ENCODE assay signal across 1 cellular context in the genomic region with DNA sequence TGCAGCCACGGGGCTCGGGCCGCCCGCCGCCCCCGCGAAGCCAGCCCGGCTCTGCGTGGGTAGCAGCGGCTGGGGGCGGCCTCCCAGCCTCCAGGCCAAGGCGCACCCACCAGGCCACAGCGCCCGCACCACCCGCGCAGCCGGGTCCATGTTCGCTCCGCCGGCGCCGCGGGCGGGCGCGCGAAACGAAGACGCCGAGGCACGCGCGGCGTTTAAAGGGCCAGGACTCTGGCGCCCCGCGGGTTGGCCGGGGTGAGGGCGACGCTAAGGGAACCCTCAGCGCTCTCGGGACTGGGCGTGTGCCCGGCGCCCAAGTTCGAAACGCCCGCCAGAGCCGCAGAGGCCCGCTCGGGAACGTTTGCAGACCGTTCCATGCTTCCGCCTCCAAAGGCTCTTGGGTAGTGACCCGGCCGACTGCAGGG.
TF ChIP-seq lines count a peak whose summit lies in the region.

A gene (minus strand): TSS at position 162 of the 422 bp plus-strand sequence. CDS start 12 bp downstream, at position 150.

TF ChIP-seq in HepG2, 621 proteins besides CTCF, POLR2A, EP300 and RAD21 (continued from another document and continues in another):
- TF ChIP-seq, protein P1, sequence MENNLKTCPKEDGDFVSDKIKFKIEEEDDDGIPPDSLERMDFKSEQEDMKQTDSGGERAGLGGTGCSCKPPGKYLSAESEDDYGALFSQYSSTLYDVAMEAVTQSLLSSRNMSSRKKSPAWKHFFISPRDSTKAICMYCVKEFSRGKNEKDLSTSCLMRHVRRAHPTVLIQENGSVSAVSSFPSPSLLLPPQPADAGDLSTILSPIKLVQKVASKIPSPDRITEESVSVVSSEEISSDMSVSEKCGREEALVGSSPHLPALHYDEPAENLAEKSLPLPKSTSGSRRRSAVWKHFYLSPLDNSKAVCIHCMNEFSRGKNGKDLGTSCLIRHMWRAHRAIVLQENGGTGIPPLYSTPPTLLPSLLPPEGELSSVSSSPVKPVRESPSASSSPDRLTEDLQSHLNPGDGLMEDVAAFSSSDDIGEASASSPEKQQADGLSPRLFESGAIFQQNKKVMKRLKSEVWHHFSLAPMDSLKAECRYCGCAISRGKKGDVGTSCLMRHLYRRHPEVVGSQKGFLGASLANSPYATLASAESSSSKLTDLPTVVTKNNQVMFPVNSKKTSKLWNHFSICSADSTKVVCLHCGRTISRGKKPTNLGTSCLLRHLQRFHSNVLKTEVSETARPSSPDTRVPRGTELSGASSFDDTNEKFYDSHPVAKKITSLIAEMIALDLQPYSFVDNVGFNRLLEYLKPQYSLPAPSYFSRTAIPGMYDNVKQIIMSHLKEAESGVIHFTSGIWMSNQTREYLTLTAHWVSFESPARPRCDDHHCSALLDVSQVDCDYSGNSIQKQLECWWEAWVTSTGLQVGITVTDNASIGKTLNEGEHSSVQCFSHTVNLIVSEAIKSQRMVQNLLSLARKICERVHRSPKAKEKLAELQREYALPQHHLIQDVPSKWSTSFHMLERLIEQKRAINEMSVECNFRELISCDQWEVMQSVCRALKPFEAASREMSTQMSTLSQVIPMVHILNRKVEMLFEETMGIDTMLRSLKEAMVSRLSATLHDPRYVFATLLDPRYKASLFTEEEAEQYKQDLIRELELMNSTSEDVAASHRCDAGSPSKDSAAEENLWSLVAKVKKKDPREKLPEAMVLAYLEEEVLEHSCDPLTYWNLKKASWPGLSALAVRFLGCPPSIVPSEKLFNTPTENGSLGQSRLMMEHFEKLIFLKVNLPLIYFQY (CRISPR knock-in tag; IDR thresholded peaks at IDR 0.05; ENCODE audit: borderline replicate concordance): peak; percentile 7; the same call in 1 of the 2 replicates
- peak; percentile 62 for TF ChIP-seq SRSF1 (optimal IDR thresholded peaks at IDR 0.05; ENCODE audit: low read depth, low read length)
- no peak for TF ChIP-seq JUND (CRISPR knock-in tag; IDR thresholded peaks at IDR 0.05)
- peak; percentile 55; the same call in 1 of the 2 replicates for TF ChIP-seq ATF7-NPFF (CRISPR knock-in tag; IDR thresholded peaks at IDR 0.05; ENCODE audit: low read depth)
- peak; percentile 87 for TF ChIP-seq YEATS4 (CRISPR knock-in tag; IDR thresholded peaks at IDR 0.05; ENCODE audit: borderline replicate concordance)
- no peak for TF ChIP-seq HHEX (CRISPR knock-in tag; IDR thresholded peaks at IDR 0.05)
- TF ChIP-seq, protein P2, sequence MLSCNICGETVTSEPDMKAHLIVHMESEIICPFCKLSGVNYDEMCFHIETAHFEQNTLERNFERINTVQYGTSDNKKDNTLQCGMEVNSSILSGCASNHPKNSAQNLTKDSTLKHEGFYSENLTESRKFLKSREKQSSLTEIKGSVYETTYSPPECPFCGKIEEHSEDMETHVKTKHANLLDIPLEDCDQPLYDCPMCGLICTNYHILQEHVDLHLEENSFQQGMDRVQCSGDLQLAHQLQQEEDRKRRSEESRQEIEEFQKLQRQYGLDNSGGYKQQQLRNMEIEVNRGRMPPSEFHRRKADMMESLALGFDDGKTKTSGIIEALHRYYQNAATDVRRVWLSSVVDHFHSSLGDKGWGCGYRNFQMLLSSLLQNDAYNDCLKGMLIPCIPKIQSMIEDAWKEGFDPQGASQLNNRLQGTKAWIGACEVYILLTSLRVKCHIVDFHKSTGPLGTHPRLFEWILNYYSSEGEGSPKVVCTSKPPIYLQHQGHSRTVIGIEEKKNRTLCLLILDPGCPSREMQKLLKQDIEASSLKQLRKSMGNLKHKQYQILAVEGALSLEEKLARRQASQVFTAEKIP (CRISPR knock-in tag; IDR thresholded peaks at IDR 0.05; ENCODE audit: borderline replicate concordance): no peak
- peak; percentile 62; the same call in 1 of the 3 replicates for TF ChIP-seq MXI1 (IDR thresholded peaks at IDR 0.05; ENCODE audit: borderline replicate concordance, low read depth, low read length)
- TF ChIP-seq, protein P3, sequence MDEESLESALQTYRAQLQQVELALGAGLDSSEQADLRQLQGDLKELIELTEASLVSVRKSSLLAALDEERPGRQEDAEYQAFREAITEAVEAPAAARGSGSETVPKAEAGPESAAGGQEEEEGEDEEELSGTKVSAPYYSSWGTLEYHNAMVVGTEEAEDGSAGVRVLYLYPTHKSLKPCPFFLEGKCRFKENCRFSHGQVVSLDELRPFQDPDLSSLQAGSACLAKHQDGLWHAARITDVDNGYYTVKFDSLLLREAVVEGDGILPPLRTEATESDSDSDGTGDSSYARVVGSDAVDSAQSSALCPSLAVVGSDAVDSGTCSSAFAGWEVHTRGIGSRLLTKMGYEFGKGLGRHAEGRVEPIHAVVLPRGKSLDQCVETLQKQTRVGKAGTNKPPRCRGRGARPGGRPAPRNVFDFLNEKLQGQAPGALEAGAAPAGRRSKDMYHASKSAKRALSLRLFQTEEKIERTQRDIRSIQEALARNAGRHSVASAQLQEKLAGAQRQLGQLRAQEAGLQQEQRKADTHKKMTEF (CRISPR knock-in tag; IDR thresholded peaks at IDR 0.05): no peak
- TF ChIP-seq, protein P4, sequence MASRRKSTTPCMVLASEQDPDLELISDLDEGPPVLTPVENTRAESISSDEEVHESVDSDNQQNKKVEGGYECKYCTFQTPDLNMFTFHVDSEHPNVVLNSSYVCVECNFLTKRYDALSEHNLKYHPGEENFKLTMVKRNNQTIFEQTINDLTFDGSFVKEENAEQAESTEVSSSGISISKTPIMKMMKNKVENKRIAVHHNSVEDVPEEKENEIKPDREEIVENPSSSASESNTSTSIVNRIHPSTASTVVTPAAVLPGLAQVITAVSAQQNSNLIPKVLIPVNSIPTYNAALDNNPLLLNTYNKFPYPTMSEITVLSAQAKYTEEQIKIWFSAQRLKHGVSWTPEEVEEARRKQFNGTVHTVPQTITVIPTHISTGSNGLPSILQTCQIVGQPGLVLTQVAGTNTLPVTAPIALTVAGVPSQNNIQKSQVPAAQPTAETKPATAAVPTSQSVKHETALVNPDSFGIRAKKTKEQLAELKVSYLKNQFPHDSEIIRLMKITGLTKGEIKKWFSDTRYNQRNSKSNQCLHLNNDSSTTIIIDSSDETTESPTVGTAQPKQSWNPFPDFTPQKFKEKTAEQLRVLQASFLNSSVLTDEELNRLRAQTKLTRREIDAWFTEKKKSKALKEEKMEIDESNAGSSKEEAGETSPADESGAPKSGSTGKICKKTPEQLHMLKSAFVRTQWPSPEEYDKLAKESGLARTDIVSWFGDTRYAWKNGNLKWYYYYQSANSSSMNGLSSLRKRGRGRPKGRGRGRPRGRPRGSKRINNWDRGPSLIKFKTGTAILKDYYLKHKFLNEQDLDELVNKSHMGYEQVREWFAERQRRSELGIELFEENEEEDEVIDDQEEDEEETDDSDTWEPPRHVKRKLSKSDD (CRISPR knock-in tag; IDR thresholded peaks at IDR 0.05; ENCODE audit: low read depth): peak; percentile 30; the same call in 1 of the 2 replicates
- TF ChIP-seq MAZ (IDR thresholded peaks at IDR 0.05; ENCODE audit: borderline replicate concordance, low read depth, low read length): no peak
- peak; percentile 65; the same call in 1 of the 2 replicates for TF ChIP-seq MAZ (CRISPR knock-in tag; IDR thresholded peaks at IDR 0.05; ENCODE audit: low read depth)
- TF ChIP-seq, protein P5, sequence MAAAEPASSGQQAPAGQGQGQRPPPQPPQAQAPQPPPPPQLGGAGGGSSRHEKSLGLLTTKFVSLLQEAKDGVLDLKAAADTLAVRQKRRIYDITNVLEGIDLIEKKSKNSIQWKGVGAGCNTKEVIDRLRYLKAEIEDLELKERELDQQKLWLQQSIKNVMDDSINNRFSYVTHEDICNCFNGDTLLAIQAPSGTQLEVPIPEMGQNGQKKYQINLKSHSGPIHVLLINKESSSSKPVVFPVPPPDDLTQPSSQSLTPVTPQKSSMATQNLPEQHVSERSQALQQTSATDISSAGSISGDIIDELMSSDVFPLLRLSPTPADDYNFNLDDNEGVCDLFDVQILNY (CRISPR knock-in tag; conservative IDR thresholded peaks at IDR 0.05): peak; percentile 61
- TF ChIP-seq AGO2 (optimal IDR thresholded peaks at IDR 0.05; ENCODE audit: low read depth, low read length): peak; percentile 77
- peak; percentile 73; the same call in 1 of the 2 replicates for TF ChIP-seq ZNF563 (CRISPR knock-in tag; IDR thresholded peaks at IDR 0.05)
- TF ChIP-seq EHMT2 (IDR thresholded peaks at IDR 0.05; ENCODE audit: borderline replicate concordance, low read depth, low read length): no peak
- TF ChIP-seq, protein P6, sequence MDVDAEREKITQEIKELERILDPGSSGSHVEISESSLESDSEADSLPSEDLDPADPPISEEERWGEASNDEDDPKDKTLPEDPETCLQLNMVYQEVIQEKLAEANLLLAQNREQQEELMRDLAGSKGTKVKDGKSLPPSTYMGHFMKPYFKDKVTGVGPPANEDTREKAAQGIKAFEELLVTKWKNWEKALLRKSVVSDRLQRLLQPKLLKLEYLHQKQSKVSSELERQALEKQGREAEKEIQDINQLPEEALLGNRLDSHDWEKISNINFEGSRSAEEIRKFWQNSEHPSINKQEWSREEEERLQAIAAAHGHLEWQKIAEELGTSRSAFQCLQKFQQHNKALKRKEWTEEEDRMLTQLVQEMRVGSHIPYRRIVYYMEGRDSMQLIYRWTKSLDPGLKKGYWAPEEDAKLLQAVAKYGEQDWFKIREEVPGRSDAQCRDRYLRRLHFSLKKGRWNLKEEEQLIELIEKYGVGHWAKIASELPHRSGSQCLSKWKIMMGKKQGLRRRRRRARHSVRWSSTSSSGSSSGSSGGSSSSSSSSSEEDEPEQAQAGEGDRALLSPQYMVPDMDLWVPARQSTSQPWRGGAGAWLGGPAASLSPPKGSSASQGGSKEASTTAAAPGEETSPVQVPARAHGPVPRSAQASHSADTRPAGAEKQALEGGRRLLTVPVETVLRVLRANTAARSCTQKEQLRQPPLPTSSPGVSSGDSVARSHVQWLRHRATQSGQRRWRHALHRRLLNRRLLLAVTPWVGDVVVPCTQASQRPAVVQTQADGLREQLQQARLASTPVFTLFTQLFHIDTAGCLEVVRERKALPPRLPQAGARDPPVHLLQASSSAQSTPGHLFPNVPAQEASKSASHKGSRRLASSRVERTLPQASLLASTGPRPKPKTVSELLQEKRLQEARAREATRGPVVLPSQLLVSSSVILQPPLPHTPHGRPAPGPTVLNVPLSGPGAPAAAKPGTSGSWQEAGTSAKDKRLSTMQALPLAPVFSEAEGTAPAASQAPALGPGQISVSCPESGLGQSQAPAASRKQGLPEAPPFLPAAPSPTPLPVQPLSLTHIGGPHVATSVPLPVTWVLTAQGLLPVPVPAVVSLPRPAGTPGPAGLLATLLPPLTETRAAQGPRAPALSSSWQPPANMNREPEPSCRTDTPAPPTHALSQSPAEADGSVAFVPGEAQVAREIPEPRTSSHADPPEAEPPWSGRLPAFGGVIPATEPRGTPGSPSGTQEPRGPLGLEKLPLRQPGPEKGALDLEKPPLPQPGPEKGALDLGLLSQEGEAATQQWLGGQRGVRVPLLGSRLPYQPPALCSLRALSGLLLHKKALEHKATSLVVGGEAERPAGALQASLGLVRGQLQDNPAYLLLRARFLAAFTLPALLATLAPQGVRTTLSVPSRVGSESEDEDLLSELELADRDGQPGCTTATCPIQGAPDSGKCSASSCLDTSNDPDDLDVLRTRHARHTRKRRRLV (CRISPR knock-in tag; IDR thresholded peaks at IDR 0.05): no peak
- TF ChIP-seq ZSCAN25 (CRISPR knock-in tag; IDR thresholded peaks at IDR 0.05): no peak; the same call in 1 of the 2 replicates
- TF ChIP-seq, protein P7, sequence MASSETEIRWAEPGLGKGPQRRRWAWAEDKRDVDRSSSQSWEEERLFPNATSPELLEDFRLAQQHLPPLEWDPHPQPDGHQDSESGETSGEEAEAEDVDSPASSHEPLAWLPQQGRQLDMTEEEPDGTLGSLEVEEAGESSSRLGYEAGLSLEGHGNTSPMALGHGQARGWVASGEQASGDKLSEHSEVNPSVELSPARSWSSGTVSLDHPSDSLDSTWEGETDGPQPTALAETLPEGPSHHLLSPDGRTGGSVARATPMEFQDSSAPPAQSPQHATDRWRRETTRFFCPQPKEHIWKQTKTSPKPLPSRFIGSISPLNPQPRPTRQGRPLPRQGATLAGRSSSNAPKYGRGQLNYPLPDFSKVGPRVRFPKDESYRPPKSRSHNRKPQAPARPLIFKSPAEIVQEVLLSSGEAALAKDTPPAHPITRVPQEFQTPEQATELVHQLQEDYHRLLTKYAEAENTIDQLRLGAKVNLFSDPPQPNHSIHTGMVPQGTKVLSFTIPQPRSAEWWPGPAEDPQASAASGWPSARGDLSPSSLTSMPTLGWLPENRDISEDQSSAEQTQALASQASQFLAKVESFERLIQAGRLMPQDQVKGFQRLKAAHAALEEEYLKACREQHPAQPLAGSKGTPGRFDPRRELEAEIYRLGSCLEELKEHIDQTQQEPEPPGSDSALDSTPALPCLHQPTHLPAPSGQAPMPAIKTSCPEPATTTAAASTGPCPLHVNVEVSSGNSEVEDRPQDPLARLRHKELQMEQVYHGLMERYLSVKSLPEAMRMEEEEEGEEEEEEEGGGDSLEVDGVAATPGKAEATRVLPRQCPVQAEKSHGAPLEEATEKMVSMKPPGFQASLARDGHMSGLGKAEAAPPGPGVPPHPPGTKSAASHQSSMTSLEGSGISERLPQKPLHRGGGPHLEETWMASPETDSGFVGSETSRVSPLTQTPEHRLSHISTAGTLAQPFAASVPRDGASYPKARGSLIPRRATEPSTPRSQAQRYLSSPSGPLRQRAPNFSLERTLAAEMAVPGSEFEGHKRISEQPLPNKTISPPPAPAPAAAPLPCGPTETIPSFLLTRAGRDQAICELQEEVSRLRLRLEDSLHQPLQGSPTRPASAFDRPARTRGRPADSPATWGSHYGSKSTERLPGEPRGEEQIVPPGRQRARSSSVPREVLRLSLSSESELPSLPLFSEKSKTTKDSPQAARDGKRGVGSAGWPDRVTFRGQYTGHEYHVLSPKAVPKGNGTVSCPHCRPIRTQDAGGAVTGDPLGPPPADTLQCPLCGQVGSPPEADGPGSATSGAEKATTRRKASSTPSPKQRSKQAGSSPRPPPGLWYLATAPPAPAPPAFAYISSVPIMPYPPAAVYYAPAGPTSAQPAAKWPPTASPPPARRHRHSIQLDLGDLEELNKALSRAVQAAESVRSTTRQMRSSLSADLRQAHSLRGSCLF (CRISPR knock-in tag; IDR thresholded peaks at IDR 0.05; ENCODE audit: borderline replicate concordance): no peak
- no peak for TF ChIP-seq LCORL (IDR thresholded peaks at IDR 0.05)
- no peak for TF ChIP-seq LCORL (CRISPR knock-in tag; IDR thresholded peaks at IDR 0.05)
- no peak for TF ChIP-seq GZF1 (CRISPR knock-in tag; IDR thresholded peaks at IDR 0.05)
- TF ChIP-seq NR1H2 (CRISPR knock-in tag; IDR thresholded peaks at IDR 0.05; ENCODE audit: borderline replicate concordance, low read depth): no peak
- TF ChIP-seq, protein P8, sequence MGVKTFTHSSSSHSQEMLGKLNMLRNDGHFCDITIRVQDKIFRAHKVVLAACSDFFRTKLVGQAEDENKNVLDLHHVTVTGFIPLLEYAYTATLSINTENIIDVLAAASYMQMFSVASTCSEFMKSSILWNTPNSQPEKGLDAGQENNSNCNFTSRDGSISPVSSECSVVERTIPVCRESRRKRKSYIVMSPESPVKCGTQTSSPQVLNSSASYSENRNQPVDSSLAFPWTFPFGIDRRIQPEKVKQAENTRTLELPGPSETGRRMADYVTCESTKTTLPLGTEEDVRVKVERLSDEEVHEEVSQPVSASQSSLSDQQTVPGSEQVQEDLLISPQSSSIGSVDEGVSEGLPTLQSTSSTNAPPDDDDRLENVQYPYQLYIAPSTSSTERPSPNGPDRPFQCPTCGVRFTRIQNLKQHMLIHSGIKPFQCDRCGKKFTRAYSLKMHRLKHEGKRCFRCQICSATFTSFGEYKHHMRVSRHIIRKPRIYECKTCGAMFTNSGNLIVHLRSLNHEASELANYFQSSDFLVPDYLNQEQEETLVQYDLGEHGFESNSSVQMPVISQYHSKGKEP (CRISPR knock-in tag; IDR thresholded peaks at IDR 0.05): no peak
- peak; percentile 86; the same call in 1 of the 2 replicates for TF ChIP-seq ZNF547 (CRISPR knock-in tag; IDR thresholded peaks at IDR 0.05)
- peak; percentile 32; the same call in 1 of the 2 replicates for TF ChIP-seq KDM2A (CRISPR knock-in tag; IDR thresholded peaks at IDR 0.05; ENCODE audit: borderline replicate concordance, low read depth)
- TF ChIP-seq ZMYM3 (CRISPR knock-in tag; IDR thresholded peaks at IDR 0.05): no peak
- TF ChIP-seq AKAP8 (CRISPR knock-in tag; IDR thresholded peaks at IDR 0.05): no peak
- TF ChIP-seq FOXM1 (CRISPR knock-in tag; IDR thresholded peaks at IDR 0.05): no peak
- TF ChIP-seq NAIF1 (CRISPR knock-in tag; IDR thresholded peaks at IDR 0.05; ENCODE audit: borderline replicate concordance): no peak
- TF ChIP-seq BORCS8-MEF2B (CRISPR knock-in tag; IDR thresholded peaks at IDR 0.05): 0 out of 2 replicates have a peak, but pooled peaks have one; percentile 24
